Comparison of ENCODE assay signal across 29 cellular contexts in the genomic region with DNA sequence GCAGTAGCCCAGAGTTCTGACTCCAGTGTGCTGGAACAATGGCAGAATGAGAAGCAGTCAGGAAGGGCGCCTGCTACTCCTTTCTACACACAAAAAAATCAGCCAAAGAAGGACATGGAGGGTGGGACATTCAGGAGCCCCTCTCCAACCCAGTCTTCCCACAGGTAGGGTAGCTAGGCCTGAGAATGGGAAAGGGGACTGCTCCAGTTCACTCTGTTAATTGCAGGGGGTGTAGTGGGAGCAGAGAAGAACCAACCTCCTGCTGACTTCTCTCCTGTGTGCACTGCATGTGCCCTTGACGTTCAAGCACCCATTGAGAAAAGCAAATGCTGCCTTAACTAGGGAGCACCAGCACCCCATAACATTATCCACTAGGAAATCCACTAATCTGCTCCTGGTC.
"Had no signal": no experiment of that assay in that cellular context is flagged by ENCODE, and none has a peak within 500 bp of the region (broad histone marks: within the 10 kb centered on the region; RNA-seq: fewer than 3 reads in every experiment).

No MANE protein-coding gene starts in this region.

- DNase-seq: naive thymus-derived CD8-positive, alpha-beta T cell; occipital lobe; ovary; posterior cingulate gyrus; psoas muscle; right cardiac atrium; right lobe of liver; sigmoid colon; small intestine; stimulated activated CD4-positive, alpha-beta T cell treated with anti-CD3 and anti-CD28 coated beads, Interleukin-15, amount 100 ng/mL, for 24 hours; stimulated activated CD4-positive, alpha-beta T cell treated with anti-CD3 and anti-CD28 coated beads, Interleukin-2, amount 100 ng/mL, for 24 hours; stimulated activated CD4-positive, alpha-beta T cell treated with anti-CD3 and anti-CD28 coated beads, Interleukin-2, amount 100 ng/mL, for 48 hours; stimulated activated CD4-positive, alpha-beta T cell treated with anti-CD3 and anti-CD28 coated beads, Interleukin-4, amount 100 ng/mL, for 24 hours; stimulated activated naive CD4-positive, alpha-beta T cell; stimulated activated naive CD8-positive, alpha-beta T cell treated with anti-CD3 and anti-CD28 coated beads, Interleukin-15, amount 100 ng/mL, for 72 hours; stimulated activated naive CD8-positive, alpha-beta T cell treated with anti-CD3 and anti-CD28 coated beads, Interleukin-15, Interleukin-2, amounts not matched to agents 100 U/mL and 50 U/mL, for 24 hours; substantia nigra; testis; tibial artery; transverse colon; upper lobe of right lung; uterus had no signal

- H3K27me3 Mint-ChIP-seq: stimulated activated memory B cell treated with anti-CD40 and anti-IgM and Interleukin-4, amounts not matched to agents 10 μg/mL and 1 μg/mL and 100 μg/mL, for 72 hours had no signal

- H3K27me3 ChIP-seq: neural progenitor cell, ovary, right lobe of liver, sigmoid colon, suprapubic skin, testis, tibial artery, transverse colon, upper lobe of right lung, uterus had no signal

- H3K4me1 Mint-ChIP-seq: neural progenitor cell; stimulated activated memory B cell treated with anti-CD40 and anti-IgM and Interleukin-4, amounts not matched to agents 10 μg/mL and 1 μg/mL and 100 μg/mL, for 72 hours; stimulated activated naive CD8-positive, alpha-beta T cell treated with anti-CD3 and anti-CD28 coated beads, Interleukin-15, amount 100 ng/mL, for 72 hours had no signal

- H3K9ac ChIP-seq: neural progenitor cell, parathyroid adenoma had no signal

- H3K27ac Mint-ChIP-seq: naive thymus-derived CD8-positive, alpha-beta T cell; natural killer cell treated with Interleukin-12 subunit alpha and Interleukin-12 subunit beta and Interleukin-15 and Interleukin-18, amount 100 ng/mL, for 72 hours; neural progenitor cell; progenitor cell of endocrine pancreas; stimulated activated memory B cell treated with anti-CD40 and anti-IgM and Interleukin-4, amounts not matched to agents 10 μg/mL and 1 μg/mL and 100 μg/mL, for 72 hours; type B pancreatic cell had no signal

- H3K27ac ChIP-seq: neural progenitor cell, ovary, parathyroid adenoma, psoas muscle, right lobe of liver, sigmoid colon, suprapubic skin, testis, tibial artery, transverse colon, upper lobe of right lung, uterus had no signal

- H3K4me3 ChIP-seq: neural progenitor cell, ovary, psoas muscle, right lobe of liver, sigmoid colon, suprapubic skin, testis, tibial artery, transverse colon, upper lobe of right lung, uterus had no signal

- H3K4me1 ChIP-seq: parathyroid adenoma, psoas muscle, right lobe of liver, sigmoid colon, suprapubic skin, testis, tibial artery, transverse colon, upper lobe of right lung, uterus had no signal

- H3K4me2 ChIP-seq: neural progenitor cell had no signal

- H3K4me3 Mint-ChIP-seq: naive thymus-derived CD8-positive, alpha-beta T cell; natural killer cell treated with Interleukin-12 subunit alpha and Interleukin-12 subunit beta and Interleukin-15 and Interleukin-18, amount 100 ng/mL, for 72 hours; neural progenitor cell; stimulated activated memory B cell treated with anti-CD40 and anti-IgM and Interleukin-4, amounts not matched to agents 10 μg/mL and 1 μg/mL and 100 μg/mL, for 72 hours; stimulated activated naive CD8-positive, alpha-beta T cell treated with anti-CD3 and anti-CD28 coated beads, Interleukin-15, amount 100 ng/mL, for 72 hours; type B pancreatic cell had no signal

- H3K9me3 ChIP-seq: ovary, psoas muscle, right lobe of liver, sigmoid colon, suprapubic skin, testis, tibial artery, transverse colon, upper lobe of right lung, uterus had no signal

- ATAC-seq: naive thymus-derived CD8-positive, alpha-beta T cell; natural killer cell treated with Interleukin-12 subunit alpha and Interleukin-12 subunit beta and Interleukin-15 and Interleukin-18, amount 100 ng/mL, for 72 hours; psoas muscle; right cardiac atrium; right lobe of liver; stimulated activated memory B cell treated with anti-CD40 and anti-IgM and Interleukin-4, amounts not matched to agents 10 μg/mL and 1 μg/mL and 100 μg/mL, for 72 hours; stimulated activated naive CD8-positive, alpha-beta T cell treated with anti-CD3 and anti-CD28 coated beads, Interleukin-15, amount 100 ng/mL, for 72 hours; stimulated activated naive CD8-positive, alpha-beta T cell treated with anti-CD3 and anti-CD28 coated beads, Interleukin-15, Interleukin-2, amounts not matched to agents 100 U/mL and 50 U/mL, for 24 hours; upper lobe of right lung had no signal

- H3K9me3 Mint-ChIP-seq: natural killer cell treated with Interleukin-12 subunit alpha and Interleukin-12 subunit beta and Interleukin-15 and Interleukin-18, amount 100 ng/mL, for 72 hours; neural progenitor cell; stimulated activated naive CD8-positive, alpha-beta T cell treated with anti-CD3 and anti-CD28 coated beads, Interleukin-15, amount 100 ng/mL, for 72 hours; type B pancreatic cell had no signal

- H3K36me3 ChIP-seq: neural progenitor cell, ovary, right lobe of liver, sigmoid colon, suprapubic skin, tibial artery, transverse colon, upper lobe of right lung, uterus had no signal

- H3K36me3 Mint-ChIP-seq: naive thymus-derived CD8-positive, alpha-beta T cell; natural killer cell treated with Interleukin-12 subunit alpha and Interleukin-12 subunit beta and Interleukin-15 and Interleukin-18, amount 100 ng/mL, for 72 hours; neural progenitor cell; stimulated activated memory B cell treated with anti-CD40 and anti-IgM and Interleukin-4, amounts not matched to agents 10 μg/mL and 1 μg/mL and 100 μg/mL, for 72 hours; type B pancreatic cell had no signal
